Comparison of ENCODE assay signal across 12 cellular contexts in the genomic region with DNA sequence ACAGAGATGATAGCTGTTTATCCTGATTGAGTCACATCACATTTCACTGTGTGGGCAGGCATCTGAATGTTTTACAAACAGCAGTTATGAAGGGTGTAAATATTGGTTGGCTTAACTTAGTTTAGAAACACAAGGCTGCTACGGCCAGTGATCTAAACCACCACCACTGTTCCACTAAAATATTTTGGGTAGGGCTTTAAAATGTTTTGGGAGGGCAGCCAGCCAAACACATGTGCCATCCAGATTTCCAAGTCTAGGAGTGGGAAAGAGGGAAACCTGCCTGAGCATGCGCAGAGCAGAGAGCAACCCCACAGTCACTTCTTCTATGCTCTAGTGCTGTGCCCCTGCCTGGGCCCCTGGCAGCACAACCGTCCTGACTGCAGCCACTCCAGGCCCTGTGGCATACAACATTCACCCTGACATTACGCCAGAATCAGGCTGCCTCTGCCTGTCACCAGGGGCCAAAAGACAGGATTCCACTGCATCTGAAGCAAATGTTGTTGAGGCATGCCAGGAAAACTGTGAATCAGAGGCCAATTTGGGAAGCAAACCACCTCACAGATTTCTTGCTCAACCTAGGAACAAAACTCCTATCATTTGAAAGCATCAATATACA.
DNase-seq lines count a peak whose midpoint lies in the region; ATAC-seq, FAIRE-seq and TF ChIP-seq lines count a peak whose summit lies in the region.
"Had no signal": no experiment of that assay in that cellular context is flagged by ENCODE, and none has a peak within 500 bp of the region (broad histone marks: within the 10 kb centered on the region; RNA-seq: fewer than 3 reads in every experiment).

No MANE protein-coding gene starts in this region.

- no peak for TF ChIP-seq CTCF in GM13977 (IDR thresholded peaks at IDR 0.05; ENCODE audit: extremely low read depth, insufficient read depth, missing control alignments)

- FAIRE-seq in GM12891 (lab: Jason Lieb, UNC): no peak
- FAIRE-seq: kidney had no signal

- no peak for TF ChIP-seq POLR2A in GM12891 (IDR thresholded peaks at IDR 0.05; ENCODE audit: low read depth, low read length)

- peak overlapping the region; percentile 60 for H3K9ac ChIP-seq in adipocyte (ENCODE audit: low read length)

- peaks cover 25% of the 10 kb centered on the region for H3K4me1 ChIP-seq in adipocyte (ENCODE audit: control insufficient read depth, insufficient read depth, low read length)

- H3K4me3 ChIP-seq in adipocyte (ENCODE audit: low read length): peak overlapping the region; percentile 12

- peak; percentile 69 for ATAC-seq in Right ventricle myocardium superior (ENCODE audit: poor library complexity)
- ATAC-seq in sciatic nerve: peak; percentile 90
- no peak for ATAC-seq in HG03469 (IDR thresholded peaks at IDR 0.05; ENCODE audit: unreplicated experiment)

- DNase-seq in GM04504 (ENCODE audit: low read depth): peak; percentile 85
- peak; percentile 87 for DNase-seq in adipocyte (ENCODE audit: low read depth)
- peak; percentile 58 for DNase-seq in Right ventricle myocardium superior
- DNase-seq in sciatic nerve (ENCODE audit: low spot score): peak; percentile 72
- DNase-seq in GM12891 (ENCODE audit: insufficient read length, low spot score): no peak
- DNase-seq in NCI-H748 treated with DMSO at 0.1 percent for 48 hours (lab: John Stamatoyannopoulos, UW): no peak
- no peak for DNase-seq in GM13977 (ENCODE audit: low spot score)
- DNase-seq: activated naive CD4-positive, alpha-beta T cell treated with Interleukin-2 at 50 U/mL for 16 hours; DND-41; kidney; SHP77 had no signal

- no peaks in the 10 kb centered on the region for H3K27me3 ChIP-seq in adipocyte (replicated peaks; ENCODE audit: control insufficient read depth, insufficient read depth, low read length)

- H3K36me3 ChIP-seq in adipocyte (ENCODE audit: control insufficient read depth, insufficient read depth, low read length, severe bottlenecking): no peaks in the 10 kb centered on the region

- in situ Hi-C loops in GM13977 (cut with MboI; ENCODE audit: low pct_unique_long_range_greater_than_20kb, low sequenced_read_pairs, unreplicated experiment): no loop called here

- H3K9me3 ChIP-seq in adipocyte (ENCODE audit: control insufficient read depth, low read length): no peaks in the 10 kb centered on the region

- intact Hi-C loops in Right ventricle myocardium superior (cut with DNase I) (no loop called here), sciatic nerve (cut with DNase I) (no loop called here)

TF ChIP-seq in GM12891, 5 proteins besides CTCF, POLR2A, EP300 and RAD21:
- TF ChIP-seq SPI1 (IDR thresholded peaks at IDR 0.05; ENCODE audit: low read depth, low read length) (no peak), TAF1 (IDR thresholded peaks at IDR 0.05; ENCODE audit: low read depth, low read length) (no peak), POLR2AphosphoS5 (IDR thresholded peaks at IDR 0.05; ENCODE audit: low read depth, low read length) (no peak)

Comparison
In these comparisons a context has a peak if more than half of its experiments do, and no peak if none do; other contexts are left out.
1. DNase-seq: peak in GM04504 (single experiment), adipocyte (single experiment), Right ventricle myocardium superior (single experiment) and sciatic nerve (single experiment); none in GM12891 (single experiment), NCI-H748 treated with DMSO at 0.1 percent for 48 hours (single experiment) and GM13977 (single experiment).